In genomic region chr5:143247134-143247815, GRCh38 we compare ENCODE assay signal across 29 cellular contexts.
"Had no signal": no experiment of that assay in that cellular context is flagged by ENCODE, and none has a peak within 500 bp of the region (broad histone marks: within the 10 kb centered on the region; RNA-seq: fewer than 3 reads in every experiment).

No MANE protein-coding gene starts in this region.

- H3K27ac ChIP-seq: esophagus muscularis mucosa, left ventricle myocardium inferior, ovary, skin epidermis, thoracic aorta, uterus had no signal

- H3K9me3 ChIP-seq: esophagus muscularis mucosa, left ventricle myocardium inferior, ovary, thoracic aorta, uterus had no signal

- H3K27me3 Mint-ChIP-seq: activated CD4-positive, alpha-beta T cell treated with anti-CD3 and anti-CD28 coated beads, Interleukin-2, amount 10 ng/mL, durations not matched to agents 7 days and 5 days; activated CD8-positive, alpha-beta T cell treated with anti-CD3 and anti-CD28 coated beads for 36 hours; central memory CD8-positive, alpha-beta T cell; dendritic cell treated with granulocyte-macrophage colony-stimulating factor and Interleukin-4, amounts not matched to agents 40 ng/mL and 50 ng/mL, for 4 days; naive B cell; stimulated activated naive CD8-positive, alpha-beta T cell treated with anti-CD3 and anti-CD28 coated beads, Interleukin-15, Interleukin-2, amounts not matched to agents 100 ng/mL and 50 ng/mL, for 24 hours had no signal

- ATAC-seq: activated CD8-positive, alpha-beta T cell treated with anti-CD3 and anti-CD28 coated beads for 36 hours; activated naive CD4-positive, alpha-beta T cell treated with anti-CD3 and anti-CD28 coated beads, Interleukin-2, amount 50 U/mL, for 72 hours; activated T-cell treated with anti-CD3 and anti-CD28 coated beads, Interleukin-2, amount 50 U/mL, for 4 hours; sciatic nerve; stimulated activated effector memory CD8-positive, alpha-beta T cell treated with anti-CD3 and anti-CD28 coated beads, Interleukin-12 subunit alpha, Interleukin-12 subunit beta, amount 100 ng/mL, for 72 hours; WTC11 had no signal

- H3K9me3 Mint-ChIP-seq: activated CD8-positive, alpha-beta T cell treated with anti-CD3 and anti-CD28 coated beads for 36 hours; central memory CD8-positive, alpha-beta T cell; dendritic cell treated with granulocyte-macrophage colony-stimulating factor and Interleukin-4, amounts not matched to agents 40 ng/mL and 50 ng/mL, for 4 days; stimulated activated effector memory CD8-positive, alpha-beta T cell treated with anti-CD3 and anti-CD28 coated beads, Interleukin-12 subunit alpha, Interleukin-12 subunit beta, amount 100 ng/mL, for 72 hours had no signal

- H3K4me1 ChIP-seq: uterus had no signal

- H3K4me1 Mint-ChIP-seq: activated CD4-positive, alpha-beta T cell treated with anti-CD3 and anti-CD28 coated beads, Interleukin-2, amount 10 ng/mL, durations not matched to agents 7 days and 5 days; central memory CD8-positive, alpha-beta T cell; stimulated activated effector memory CD8-positive, alpha-beta T cell treated with anti-CD3 and anti-CD28 coated beads, Interleukin-12 subunit alpha, Interleukin-12 subunit beta, amount 100 ng/mL, for 72 hours had no signal

- H3K36me3 Mint-ChIP-seq: mesothelial cell of epicardium; stimulated activated effector memory CD8-positive, alpha-beta T cell treated with anti-CD3 and anti-CD28 coated beads, Interleukin-12 subunit alpha, Interleukin-12 subunit beta, amount 100 ng/mL, for 72 hours; WTC11 had no signal

- H3K4me3 Mint-ChIP-seq: activated CD4-positive, alpha-beta T cell treated with anti-CD3 and anti-CD28 coated beads, Interleukin-2, amount 10 ng/mL, durations not matched to agents 7 days and 5 days; activated CD8-positive, alpha-beta T cell treated with anti-CD3 and anti-CD28 coated beads for 36 hours; activated T-cell treated with anti-CD3 and anti-CD28 coated beads, Interleukin-2, amount 50 U/mL, for 4 hours; central memory CD8-positive, alpha-beta T cell; dendritic cell treated with granulocyte-macrophage colony-stimulating factor and Interleukin-4, amounts not matched to agents 40 ng/mL and 50 ng/mL, for 4 days; endodermal cell; mesothelial cell of epicardium; naive B cell; nephron progenitor cell; stimulated activated effector memory CD8-positive, alpha-beta T cell treated with anti-CD3 and anti-CD28 coated beads, Interleukin-12 subunit alpha, Interleukin-12 subunit beta, amount 100 ng/mL, for 72 hours; stimulated activated naive CD8-positive, alpha-beta T cell treated with anti-CD3 and anti-CD28 coated beads, Interleukin-15, Interleukin-2, amounts not matched to agents 100 ng/mL and 50 ng/mL, for 24 hours; WTC11 had no signal

- H3K4me3 ChIP-seq: esophagus muscularis mucosa, left ventricle myocardium inferior, ovary, skin epidermis, thoracic aorta, uterus had no signal

- H3K36me3 ChIP-seq: esophagus muscularis mucosa, left ventricle myocardium inferior, ovary, thoracic aorta, uterus had no signal

- H3K27ac Mint-ChIP-seq: activated CD4-positive, alpha-beta T cell treated with anti-CD3 and anti-CD28 coated beads, Interleukin-2, amount 10 ng/mL, durations not matched to agents 7 days and 5 days; activated CD8-positive, alpha-beta T cell treated with anti-CD3 and anti-CD28 coated beads for 36 hours; activated naive CD4-positive, alpha-beta T cell treated with anti-CD3 and anti-CD28 coated beads, Interleukin-2, amount 50 U/mL, for 72 hours; activated T-helper 2 cell treated with anti-CD3 and anti-CD28 coated beads, Interferon-gamma antibody, Interleukin-2, Interleukin-4, amounts not matched to agents 10 μg/mL and 5 μg/mL and 100 μg/mL, durations not matched to agents 14 hours and 24 hours and 36 hours; dendritic cell treated with granulocyte-macrophage colony-stimulating factor and Interleukin-4, amounts not matched to agents 40 ng/mL and 50 ng/mL, for 4 days; endodermal cell; mesothelial cell of epicardium; nephron progenitor cell; progenitor cell of endocrine pancreas; stimulated activated effector memory CD8-positive, alpha-beta T cell treated with anti-CD3 and anti-CD28 coated beads, Interleukin-12 subunit alpha, Interleukin-12 subunit beta, amount 100 ng/mL, for 72 hours; stimulated activated naive CD8-positive, alpha-beta T cell treated with anti-CD3 and anti-CD28 coated beads, Interleukin-15, Interleukin-2, amounts not matched to agents 100 ng/mL and 50 ng/mL, for 24 hours; WTC11 had no signal

- H3K27me3 ChIP-seq: esophagus muscularis mucosa, ovary, uterus had no signal

- FAIRE-seq: bronchial epithelial cell, islet of Langerhans had no signal

- DNase-seq: activated CD4-positive, alpha-beta T cell treated with anti-CD3 and anti-CD28 coated beads for 1 hour; activated CD4-positive, alpha-beta T cell treated with anti-CD3 and anti-CD28 coated beads, Interleukin-2, amount 10 ng/mL, durations not matched to agents 7 days and 5 days; activated CD8-positive, alpha-beta T cell treated with anti-CD3 and anti-CD28 coated beads for 36 hours; activated T-cell treated with anti-CD3 and anti-CD28 coated beads, Interleukin-2, amount 50 U/mL, for 4 hours; endodermal cell; foreskin melanocyte; left ventricle myocardium inferior; naive B cell; nephron progenitor cell; ovary; stimulated activated CD4-positive, alpha-beta T cell treated with anti-CD3 and anti-CD28 coated beads, Interleukin-4, amount 100 ng/mL, for 24 hours; T-helper 2 cell; trophoblast cell; uterus had no signal
